16 cellular contexts compared by ENCODE assay signal in genomic region chr12:71865757-71866536, GRCh38. TPM values are rescaled to one million over a fixed set of nuclear protein-coding genes. Genes with fewer than 3 reads are reported as not detected.
DNase-seq lines count a peak whose midpoint lies in the region; ATAC-seq, FAIRE-seq and TF ChIP-seq lines count a peak whose summit lies in the region.
"Had no signal": no experiment of that assay in that cellular context is flagged by ENCODE, and none has a peak within 500 bp of the region (broad histone marks: within the 10 kb centered on the region; RNA-seq: fewer than 3 reads in every experiment).

No MANE protein-coding gene starts in this region.

- H3K27ac Mint-ChIP-seq in chondrocyte (ENCODE audit: unreplicated experiment) = peak overlapping the region; percentile 89
- H3K27ac Mint-ChIP-seq in naive thymus-derived CD8-positive, alpha-beta T cell = peak overlapping the region in 4 of 10 donors; percentile 28 to 87 (median 78)
- H3K27ac Mint-ChIP-seq: stimulated activated naive CD8-positive, alpha-beta T cell treated with anti-CD3 and anti-CD28 coated beads, Interleukin-15, Interleukin-2, amounts not matched to agents 100 ng/mL and 50 ng/mL, for 24 hours had no signal

- H3K27ac ChIP-seq in ACC112 (ENCODE audit: low read depth, low read length) (peak overlapping the region; percentile 76), HEK293 (ENCODE audit: extremely low read depth, low read depth, low read length) (no peak overlapping the region)
- H3K27ac ChIP-seq: esophagus squamous epithelium, skin epidermis had no signal

- no peak for ATAC-seq in naive thymus-derived CD8-positive, alpha-beta T cell
- ATAC-seq in GM21619 (IDR thresholded peaks at IDR 0.05; ENCODE audit: unreplicated experiment) (no peak), GM18517 (IDR thresholded peaks at IDR 0.05; ENCODE audit: unreplicated experiment) (no peak)

- no peak for TF ChIP-seq CTCF in HEK293 (tag by site-specific recombination; IDR thresholded peaks at IDR 0.05)
- TF ChIP-seq CTCF in chondrocyte (IDR thresholded peaks at IDR 0.05) = no peak

- POLR2A ChIA-PET in HEK293 (lab: Yijun Ruan, JAX) = no interaction called here
- POLR2A ChIA-PET in naive thymus-derived CD8-positive, alpha-beta T cell (lab: Charles Lee) = no interaction called here

- H3K4me1 ChIP-seq in ACC112 (ENCODE audit: control insufficient read depth, insufficient read depth, low read length, unreplicated experiment) (peaks cover 45% of the 10 kb centered on the region), HEK293 (ENCODE audit: control insufficient read depth, insufficient read depth, low read length) (peaks cover 9% of the 10 kb centered on the region)

- peaks cover 35% of the 10 kb centered on the region for H3K4me1 Mint-ChIP-seq in chondrocyte (ENCODE audit: low read depth)
- H3K4me1 Mint-ChIP-seq in naive thymus-derived CD8-positive, alpha-beta T cell = peaks cover 27 to 67% (median 61%) of the 10 kb centered on the region in 4 donors

- CTCF ChIA-PET in HEK293 (lab: Yijun Ruan, JAX) = no interaction called here

- peak overlapping the region; percentile 7; the same call in 1 of the 2 replicates for H3K4me3 ChIP-seq in ACC112 (ENCODE audit: low read depth, low read length)
- no peak overlapping the region for H3K4me3 ChIP-seq in HEK293 (ENCODE audit: low read depth, low read length)
- H3K4me3 ChIP-seq: esophagus squamous epithelium, skin epidermis had no signal

- no peak for DNase-seq in chondrocyte (ENCODE audit: low spot score)
- no peak for DNase-seq in naive thymus-derived CD8-positive, alpha-beta T cell
- no peak for DNase-seq in RPMI8226
- no peak for DNase-seq in HTR-8/SVneo (ENCODE audit: insufficient read length, low spot score)
- DNase-seq: activated CD4-positive, alpha-beta T cell treated with anti-CD3 and anti-CD28 coated beads for 4 hours; DMS53; esophagus squamous epithelium; left cardiac atrium; NCI-H187 treated with DMSO at 0.1 percent for 48 hours had no signal

- H3K79me2 ChIP-seq in ACC112 (ENCODE audit: control insufficient read depth, insufficient read depth, low read length, unreplicated experiment) = peaks cover 84% of the 10 kb centered on the region

- H3K27me3 Mint-ChIP-seq in chondrocyte (ENCODE audit: low read depth) = no peaks in the 10 kb centered on the region
- no peaks in the 10 kb centered on the region for H3K27me3 Mint-ChIP-seq in naive thymus-derived CD8-positive, alpha-beta T cell
- H3K27me3 Mint-ChIP-seq: stimulated activated naive CD8-positive, alpha-beta T cell treated with anti-CD3 and anti-CD28 coated beads, Interleukin-15, Interleukin-2, amounts not matched to agents 100 ng/mL and 50 ng/mL, for 24 hours had no signal

- no peak overlapping the region for H2AFZ ChIP-seq in ACC112 (ENCODE audit: low read length, unreplicated experiment)

- H3K9me3 ChIP-seq in HEK293 (ENCODE audit: control insufficient read depth, insufficient read depth, low read depth, low read length) = no peaks in the 10 kb centered on the region

- peaks cover 26% of the 10 kb centered on the region for H3K9me3 Mint-ChIP-seq in chondrocyte (ENCODE audit: low read depth)
- H3K9me3 Mint-ChIP-seq in naive thymus-derived CD8-positive, alpha-beta T cell = peaks cover 0 to 32% (median 21%) of the 10 kb centered on the region in 9 donors

- no peak overlapping the region for H3K4me3 Mint-ChIP-seq in chondrocyte (ENCODE audit: unreplicated experiment)
- H3K4me3 Mint-ChIP-seq in naive thymus-derived CD8-positive, alpha-beta T cell = peak overlapping the region in 6 of 10 donors; percentile 22 to 69 (median 41)
- H3K4me3 Mint-ChIP-seq: stimulated activated naive CD8-positive, alpha-beta T cell treated with anti-CD3 and anti-CD28 coated beads, Interleukin-15, Interleukin-2, amounts not matched to agents 100 ng/mL and 50 ng/mL, for 24 hours had no signal

- H3K36me3 ChIP-seq in ACC112 (ENCODE audit: insufficient read depth, low read length) = peaks cover 18% of the 10 kb centered on the region
- H3K36me3 ChIP-seq in HEK293 (ENCODE audit: control insufficient read depth in 2 of 2, insufficient read depth in 1 of 2, low read length in 2 of 2) = peaks cover 0 to 3% of the 10 kb centered on the region in 2 experiments; a peak in 1 of 3 replicates

- H3K36me3 Mint-ChIP-seq in chondrocyte (ENCODE audit: low read depth) = peaks cover 12% of the 10 kb centered on the region
- peaks cover 19 to 52% (median 26%) of the 10 kb centered on the region in 3 donors for H3K36me3 Mint-ChIP-seq in naive thymus-derived CD8-positive, alpha-beta T cell

- H3K27me3 ChIP-seq in ACC112 (ENCODE audit: insufficient read depth, low read length) = no peaks in the 10 kb centered on the region
- H3K27me3 ChIP-seq: esophagus squamous epithelium had no signal

- no peak for FAIRE-seq in HTR-8/SVneo (lab: Jason Lieb, UNC)
- FAIRE-seq: RCC 7860 had no signal

TF ChIP-seq in HEK293, 187 proteins besides CTCF, POLR2A, EP300 and RAD21:
- TF ChIP-seq ZNF394 (tag by site-specific recombination; IDR thresholded peaks at IDR 0.05; ENCODE audit: borderline replicate concordance) = no peak
- TF ChIP-seq ZNF600 (tag by site-specific recombination; IDR thresholded peaks at IDR 0.05) = 0 out of 2 replicates have a peak, but pooled peaks have one; percentile 6

RNA-seq across cellular contexts. Expression of gene TBC1D15, which starts 26.4 kb away (rescaled TPM):
- total RNA-seq in chondrocyte = 31.3 to 40.2 TPM (median 36.1 TPM) in 3 replicates
- 100 to 1,000 TPM; 105 to 108 TPM for total RNA-seq in naive thymus-derived CD8-positive, alpha-beta T cell
- 10 to 100 TPM; 37.4 to 41.0 (median 40.7) TPM for polyA plus RNA-seq in naive thymus-derived CD8-positive, alpha-beta T cell
